ENCODE assay signal across 1 cellular context in the genomic region with DNA sequence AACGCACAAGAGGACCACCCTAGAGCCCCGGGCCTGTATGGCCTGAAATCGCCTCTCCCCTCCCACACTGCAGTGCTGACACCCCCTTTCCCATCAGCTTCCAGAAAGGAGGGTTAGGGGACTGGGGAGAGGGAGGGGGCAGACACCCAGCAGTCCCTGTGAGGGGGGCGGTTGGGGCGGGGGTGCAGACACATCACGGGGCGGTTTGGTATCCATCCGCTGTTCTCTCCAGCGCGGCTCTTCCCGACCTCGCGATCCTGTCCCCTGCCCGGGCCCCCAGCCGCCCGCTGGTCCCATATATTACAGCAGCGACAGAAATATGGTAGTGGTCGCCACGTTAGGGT.
TF ChIP-seq lines count a peak whose summit lies in the region.

No MANE protein-coding gene starts in this region.

TF ChIP-seq in HEK293, 187 proteins besides CTCF, POLR2A, EP300 and RAD21 (continued from another document):
- TF ChIP-seq, protein P1, sequence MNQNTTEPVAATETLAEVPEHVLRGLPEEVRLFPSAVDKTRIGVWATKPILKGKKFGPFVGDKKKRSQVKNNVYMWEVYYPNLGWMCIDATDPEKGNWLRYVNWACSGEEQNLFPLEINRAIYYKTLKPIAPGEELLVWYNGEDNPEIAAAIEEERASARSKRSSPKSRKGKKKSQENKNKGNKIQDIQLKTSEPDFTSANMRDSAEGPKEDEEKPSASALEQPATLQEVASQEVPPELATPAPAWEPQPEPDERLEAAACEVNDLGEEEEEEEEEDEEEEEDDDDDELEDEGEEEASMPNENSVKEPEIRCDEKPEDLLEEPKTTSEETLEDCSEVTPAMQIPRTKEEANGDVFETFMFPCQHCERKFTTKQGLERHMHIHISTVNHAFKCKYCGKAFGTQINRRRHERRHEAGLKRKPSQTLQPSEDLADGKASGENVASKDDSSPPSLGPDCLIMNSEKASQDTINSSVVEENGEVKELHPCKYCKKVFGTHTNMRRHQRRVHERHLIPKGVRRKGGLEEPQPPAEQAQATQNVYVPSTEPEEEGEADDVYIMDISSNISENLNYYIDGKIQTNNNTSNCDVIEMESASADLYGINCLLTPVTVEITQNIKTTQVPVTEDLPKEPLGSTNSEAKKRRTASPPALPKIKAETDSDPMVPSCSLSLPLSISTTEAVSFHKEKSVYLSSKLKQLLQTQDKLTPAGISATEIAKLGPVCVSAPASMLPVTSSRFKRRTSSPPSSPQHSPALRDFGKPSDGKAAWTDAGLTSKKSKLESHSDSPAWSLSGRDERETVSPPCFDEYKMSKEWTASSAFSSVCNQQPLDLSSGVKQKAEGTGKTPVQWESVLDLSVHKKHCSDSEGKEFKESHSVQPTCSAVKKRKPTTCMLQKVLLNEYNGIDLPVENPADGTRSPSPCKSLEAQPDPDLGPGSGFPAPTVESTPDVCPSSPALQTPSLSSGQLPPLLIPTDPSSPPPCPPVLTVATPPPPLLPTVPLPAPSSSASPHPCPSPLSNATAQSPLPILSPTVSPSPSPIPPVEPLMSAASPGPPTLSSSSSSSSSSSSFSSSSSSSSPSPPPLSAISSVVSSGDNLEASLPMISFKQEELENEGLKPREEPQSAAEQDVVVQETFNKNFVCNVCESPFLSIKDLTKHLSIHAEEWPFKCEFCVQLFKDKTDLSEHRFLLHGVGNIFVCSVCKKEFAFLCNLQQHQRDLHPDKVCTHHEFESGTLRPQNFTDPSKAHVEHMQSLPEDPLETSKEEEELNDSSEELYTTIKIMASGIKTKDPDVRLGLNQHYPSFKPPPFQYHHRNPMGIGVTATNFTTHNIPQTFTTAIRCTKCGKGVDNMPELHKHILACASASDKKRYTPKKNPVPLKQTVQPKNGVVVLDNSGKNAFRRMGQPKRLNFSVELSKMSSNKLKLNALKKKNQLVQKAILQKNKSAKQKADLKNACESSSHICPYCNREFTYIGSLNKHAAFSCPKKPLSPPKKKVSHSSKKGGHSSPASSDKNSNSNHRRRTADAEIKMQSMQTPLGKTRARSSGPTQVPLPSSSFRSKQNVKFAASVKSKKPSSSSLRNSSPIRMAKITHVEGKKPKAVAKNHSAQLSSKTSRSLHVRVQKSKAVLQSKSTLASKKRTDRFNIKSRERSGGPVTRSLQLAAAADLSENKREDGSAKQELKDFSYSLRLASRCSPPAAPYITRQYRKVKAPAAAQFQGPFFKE (tag by site-specific recombination; IDR thresholded peaks at IDR 0.05; ENCODE audit: borderline replicate concordance): no peak
- TF ChIP-seq REST (tag by site-specific recombination; IDR thresholded peaks at IDR 0.05) (no peak), TRIM28 (IDR thresholded peaks at IDR 0.05; ENCODE audit: borderline replicate concordance, low read length) (no peak)
